ENCODE assay signal across 8 cellular contexts in the genomic region with DNA sequence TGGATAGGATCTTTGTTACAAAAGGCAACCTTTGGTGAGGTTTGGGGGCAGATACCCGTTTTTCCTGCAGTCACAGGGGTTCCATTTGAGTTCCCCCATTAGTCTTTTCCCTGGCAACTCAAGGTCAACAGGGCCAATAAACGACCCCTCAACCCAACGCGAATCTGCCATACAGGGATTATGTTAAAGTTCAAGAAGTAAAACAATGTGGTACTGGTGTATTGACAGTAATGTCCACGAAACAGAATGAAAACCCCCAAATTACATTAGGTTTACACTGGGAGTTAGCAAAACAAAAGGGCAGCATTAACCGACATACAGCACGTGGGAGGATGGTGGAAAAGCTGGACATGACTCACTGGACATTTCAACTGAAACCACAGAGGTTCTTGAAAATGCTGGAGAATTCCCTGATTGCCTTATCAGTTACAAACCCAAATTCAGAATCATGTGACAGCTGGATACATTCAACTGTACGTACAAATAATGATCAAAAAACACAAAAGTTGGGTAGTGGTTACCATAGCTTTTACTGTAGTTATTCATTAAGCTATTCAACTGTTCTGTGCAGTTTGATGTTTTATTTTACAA. TPM values are rescaled to one million over a fixed set of nuclear protein-coding genes. Genes with fewer than 3 reads are reported as not detected.
DNase-seq lines count a peak whose midpoint lies in the region; ATAC-seq and TF ChIP-seq lines count a peak whose summit lies in the region.

No MANE protein-coding gene starts in this region.

- H2AK5ac ChIP-seq in mesenchymal stem cell (ENCODE audit: low read length, severe bottlenecking) = peak overlapping the region; percentile 17

- no peak overlapping the region for H2BK120ac ChIP-seq in mesenchymal stem cell (ENCODE audit: low read depth, low read length)

- no peak for TF ChIP-seq CTCF in cardiac fibroblast (IDR thresholded peaks at IDR 0.05; ENCODE audit: low read depth, low read length)

- peak overlapping the region in 1 of 2 experiments; percentile 71 for H3K4ac ChIP-seq in mesenchymal stem cell (ENCODE audit: low read depth in 1 of 2, low read length in 2 of 2)

- H3K4me2 ChIP-seq in mesenchymal stem cell (ENCODE audit: low read length, poor library complexity, severe bottlenecking) = peak overlapping the region; percentile 66

- H3K23ac ChIP-seq in mesenchymal stem cell (ENCODE audit: low read length in 2 of 2) = no peak overlapping the region

- no peak overlapping the region for H4K91ac ChIP-seq in mesenchymal stem cell (ENCODE audit: low read length)

- H3K79me1 ChIP-seq in mesenchymal stem cell (replicated peaks; ENCODE audit: low read length, poor library complexity, severe bottlenecking) = peaks cover 16% of the 10 kb centered on the region

- H3K36me3 ChIP-seq in HUES6 (ENCODE audit: control insufficient read depth, insufficient read depth, low read length) (peaks cover 9% of the 10 kb centered on the region), mesenchymal stem cell (ENCODE audit: control insufficient read depth in 1 of 2, insufficient read depth in 2 of 2, low read depth in 1 of 2, low read length in 2 of 2) (peaks cover 13 to 24% of the 10 kb centered on the region in 2 experiments)

- no peak overlapping the region for H2BK5ac ChIP-seq in mesenchymal stem cell (ENCODE audit: low read depth, low read length, poor library complexity, severe bottlenecking)

- no peak overlapping the region for H3K9ac ChIP-seq in HUES6 (ENCODE audit: low read length)
- peak overlapping the region; percentile 48 for H3K9ac ChIP-seq in mesenchymal stem cell (ENCODE audit: low read length)

- H2AFZ ChIP-seq in mesenchymal stem cell (ENCODE audit: low read depth, low read length) = no peak overlapping the region

- H3K27me3 ChIP-seq in HUES6 (ENCODE audit: control insufficient read depth, insufficient read depth, low read length) = no peaks in the 10 kb centered on the region
- peaks cover 0 to 7% of the 10 kb centered on the region in 2 experiments for H3K27me3 ChIP-seq in mesenchymal stem cell (ENCODE audit: control insufficient read depth in 1 of 2, insufficient read depth in 1 of 2, low read length in 2 of 2)

- H3K9me3 ChIP-seq in HUES6 (ENCODE audit: control insufficient read depth, insufficient read depth, low read depth, low read length) (no peaks in the 10 kb centered on the region), mesenchymal stem cell (ENCODE audit: control insufficient read depth, low read length) (no peaks in the 10 kb centered on the region)

- peaks cover 11% of the 10 kb centered on the region for H3K4me1 ChIP-seq in HUES6 (ENCODE audit: control insufficient read depth, insufficient read depth, low read length)
- H3K4me1 ChIP-seq in mesenchymal stem cell (ENCODE audit: control insufficient read depth, insufficient read depth, low read depth, low read length) = peaks cover 12% of the 10 kb centered on the region

- H3K18ac ChIP-seq in mesenchymal stem cell (ENCODE audit: low read depth in 1 of 2, low read length in 2 of 2) = no peak overlapping the region

- ATAC-seq in HG03457 (IDR thresholded peaks at IDR 0.05; ENCODE audit: unreplicated experiment) = no peak

- no peak overlapping the region for H4K8ac ChIP-seq in mesenchymal stem cell (ENCODE audit: low read length)

- peak overlapping the region; percentile 82 for H3K4me3 ChIP-seq in HUES6 (ENCODE audit: low read depth, low read length)
- H3K4me3 ChIP-seq in cardiac fibroblast (replicated peaks in 1 of 2; ENCODE audit: low read depth in 2 of 2, low read length in 2 of 2) = no peak overlapping the region
- H3K4me3 ChIP-seq in mesenchymal stem cell (ENCODE audit: insufficient read depth in 1 of 2, low read depth in 1 of 2, low read length in 2 of 2) = peak overlapping the region in 1 of 2 experiments; percentile 38

- DNase-seq in AG08396 (ENCODE audit: low spot score) = peak; percentile 64
- peak; percentile 74 to 75 for DNase-seq in cardiac fibroblast (ENCODE audit: low read depth in 2 of 2)
- peak; percentile 84 for DNase-seq in mesenchymal stem cell
- DNase-seq in putamen (ENCODE audit: low spot score) = no peak
- no peak for DNase-seq in COLO668 (lab: John Stamatoyannopoulos, UW; ENCODE audit: unreplicated experiment)
- DNase-seq in SHP77 treated with DMSO at 0.1 percent for 48 hours (lab: John Stamatoyannopoulos, UW) = no peak

- H2BK15ac ChIP-seq in mesenchymal stem cell (ENCODE audit: low read depth, poor library complexity, severe bottlenecking) = no peak overlapping the region

- H3K14ac ChIP-seq in mesenchymal stem cell (ENCODE audit: low read length in 2 of 2) = no peak overlapping the region

- H3K27ac ChIP-seq in HUES6 (ENCODE audit: low read depth, low read length) = no peak overlapping the region
- H3K27ac ChIP-seq in mesenchymal stem cell (ENCODE audit: low read length, poor library complexity, severe bottlenecking) = peak overlapping the region; percentile 50

- WGBS in mesenchymal stem cell = 43% methylated on average over 4 of the region's 8 CpGs

- no peak overlapping the region for H2BK12ac ChIP-seq in mesenchymal stem cell (ENCODE audit: low read length in 2 of 2)

RNA-seq across cellular contexts. Expression of a gene that starts 4.9 kb away (rescaled TPM):
- 65.5 TPM for polyA plus RNA-seq in mesenchymal stem cell (2013, experiment 1 of 2)
- 61.8 TPM for polyA plus RNA-seq in mesenchymal stem cell (2013, experiment 2 of 2)

RNA-seq across cellular contexts. Expression of a gene that starts 18.0 kb away (rescaled TPM):
- 17.3 TPM for polyA plus RNA-seq in mesenchymal stem cell (2013, experiment 1 of 2)
- 17.3 TPM for polyA plus RNA-seq in mesenchymal stem cell (2013, experiment 2 of 2)

Comparison
In these comparisons a context has a peak if more than half of its experiments do, and no peak if none do; other contexts are left out.
1. DNase-seq: peak in AG08396 (single experiment), cardiac fibroblast (2 of 2) and mesenchymal stem cell (single experiment); none in putamen (single experiment), COLO668 (single experiment) and SHP77 treated with DMSO at 0.1 percent for 48 hours (single experiment).